Comparison of ENCODE assay signal across 17 cellular contexts in the genomic region with DNA sequence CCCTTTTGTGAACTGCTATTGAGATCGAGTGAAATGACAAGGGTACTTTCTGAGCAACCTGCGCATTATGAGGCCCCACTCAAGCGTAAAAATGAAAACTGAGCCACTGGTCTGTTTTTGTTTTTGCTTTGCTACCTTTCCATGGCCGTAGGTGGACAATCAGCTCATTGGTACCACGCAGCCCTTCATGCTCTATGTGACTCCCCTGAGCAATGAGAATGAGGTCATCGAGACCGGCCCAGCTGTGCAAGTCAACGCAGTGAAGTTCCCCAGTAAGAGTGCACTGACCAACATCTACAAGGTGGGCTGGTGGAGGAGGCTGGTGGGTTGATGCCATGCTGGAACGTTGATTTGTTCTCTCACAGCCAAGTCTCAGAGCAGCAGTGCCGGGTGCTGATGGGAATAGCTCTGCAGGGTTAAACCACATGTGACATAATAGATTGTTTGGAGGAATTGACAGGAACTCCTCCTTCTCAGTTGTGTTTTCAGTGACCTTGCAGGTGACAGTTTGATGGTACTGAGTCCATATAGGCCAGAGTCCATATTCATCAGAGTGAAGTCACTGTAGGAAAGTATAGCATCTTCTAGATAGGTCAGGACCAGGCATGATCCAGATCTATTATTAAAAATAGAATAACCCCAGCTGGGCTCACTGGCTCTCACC.
"Had no signal": no experiment of that assay in that cellular context is flagged by ENCODE, and none has a peak within 500 bp of the region (broad histone marks: within the 10 kb centered on the region; RNA-seq: fewer than 3 reads in every experiment).

No MANE protein-coding gene starts in this region.

- H3K27me3 ChIP-seq: gastrocnemius medialis, suprapubic skin, tibial artery, upper lobe of right lung had no signal

- H3K27ac ChIP-seq: coronary artery, gastrocnemius medialis, left ventricle myocardium inferior, suprapubic skin, upper lobe of right lung had no signal

- H3K9me3 ChIP-seq: gastrocnemius medialis, left ventricle myocardium inferior, suprapubic skin, tibial artery, upper lobe of right lung had no signal

- ATAC-seq: esophagus mucosa, gastrocnemius medialis, upper lobe of right lung had no signal

- H3K4me3 ChIP-seq: coronary artery, gastrocnemius medialis, left ventricle myocardium inferior, lung, smooth muscle cell, suprapubic skin, tibial artery, upper lobe of right lung had no signal

- H3K4me2 ChIP-seq: smooth muscle cell had no signal

- DNase-seq: central memory CD4-positive, alpha-beta T cell; effector CD8-positive, alpha-beta T cell; gastrocnemius medialis; immature natural killer cell; left ventricle myocardium inferior; mesenchymal stem cell; naive B cell; nephron progenitor cell; stimulated activated CD4-positive, alpha-beta T cell treated with anti-CD3 and anti-CD28 coated beads, Interleukin-2, amount 100 ng/mL, for 48 hours; stimulated activated naive CD4-positive, alpha-beta T cell treated with Interleukin-2 at 50 U/mL for 16 hours; tibial artery; upper lobe of right lung had no signal
